11 cellular contexts compared by ENCODE assay signal in the genomic region with DNA sequence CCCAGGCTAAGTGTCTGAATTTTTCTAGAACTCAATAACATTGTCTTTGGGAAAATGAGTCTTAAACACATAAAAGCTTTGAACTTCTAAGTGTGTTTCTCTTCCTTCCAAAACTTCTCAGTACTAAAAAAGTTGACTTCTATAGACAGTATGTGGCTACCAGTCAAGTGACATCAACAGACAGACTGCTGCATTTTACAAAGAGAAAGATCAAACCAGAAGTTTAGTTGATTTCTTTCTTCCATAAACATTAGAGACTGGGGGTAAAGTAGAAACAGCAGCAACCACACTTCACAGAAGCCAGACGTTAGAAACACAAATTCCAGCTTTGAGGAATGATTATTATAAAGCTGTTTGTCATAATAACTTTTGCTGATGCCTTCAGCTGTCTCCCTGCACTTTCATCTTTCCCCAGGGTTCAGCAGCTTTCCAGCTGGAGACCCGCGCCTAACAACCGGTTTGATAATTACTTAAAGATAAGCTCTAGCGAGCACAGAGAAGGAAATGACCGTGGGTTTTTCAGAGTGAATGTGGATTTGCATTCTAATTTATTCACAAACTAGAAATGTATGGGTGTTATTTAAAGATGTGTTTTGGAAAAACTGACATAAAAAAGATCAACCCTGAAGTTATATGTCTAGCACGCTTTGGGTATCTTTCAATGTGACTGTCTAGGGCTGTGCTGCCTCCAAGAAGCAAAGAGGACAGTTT. TPM values are rescaled to one million over a fixed set of nuclear protein-coding genes. Genes with fewer than 3 reads are reported as not detected.
A peak's percentile ranks its signal among the peaks of the same experiment; 100 is the strongest.
DNase-seq lines count a peak whose midpoint lies in the region; ATAC-seq, FAIRE-seq and TF ChIP-seq lines count a peak whose summit lies in the region.
"Had no signal": no experiment of that assay in that cellular context is flagged by ENCODE, and none has a peak within 500 bp of the region (broad histone marks: within the 10 kb centered on the region; RNA-seq: fewer than 3 reads in every experiment).

No MANE protein-coding gene starts in this region.

- H3K9me2 ChIP-seq in DOHH2 (replicated peaks; ENCODE audit: control insufficient read depth, low read length): no peaks in the 10 kb centered on the region

- H3K4me1 ChIP-seq in DOHH2 (ENCODE audit: control insufficient read depth, low read length): peaks cover 43% of the 10 kb centered on the region
- no peaks in the 10 kb centered on the region for H3K4me1 ChIP-seq in keratinocyte (ENCODE audit: control insufficient read depth, extremely low read depth, insufficient read depth, low read length)

- H3K4me1 Mint-ChIP-seq in progenitor cell of endocrine pancreas (ENCODE audit: low read depth): peaks cover 27% of the 10 kb centered on the region

- H3K27me3 ChIP-seq in DOHH2 (ENCODE audit: control insufficient read depth, low read length): no peaks in the 10 kb centered on the region
- H3K27me3 ChIP-seq in keratinocyte (ENCODE audit: control insufficient read depth, extremely low read depth, insufficient read depth, low read length): peaks cover 18% of the 10 kb centered on the region

- no peaks in the 10 kb centered on the region for H4K20me1 ChIP-seq in DOHH2 (ENCODE audit: control insufficient read depth, insufficient read depth, low read depth, low read length)
- no peaks in the 10 kb centered on the region for H4K20me1 ChIP-seq in keratinocyte (ENCODE audit: control insufficient read depth, extremely low read depth, insufficient read depth, low read length)

- no peak for DNase-seq in keratinocyte (ENCODE audit: low read depth, low spot score)
- DNase-seq in NCI-H2196 treated with DMSO at 0.1 percent for 48 hours (lab: John Stamatoyannopoulos, UW; ENCODE audit: unreplicated experiment): no peak
- no peak for DNase-seq in progenitor cell of endocrine pancreas (ENCODE audit: low spot score, unreplicated experiment)
- DNase-seq in NCI-H446 (lab: John Stamatoyannopoulos, UW): no peak
- DNase-seq: SHP77 had no signal

- H3K27ac ChIP-seq in DOHH2 (ENCODE audit: low read depth, low read length): peak overlapping the region; percentile 30
- no peak overlapping the region for H3K27ac ChIP-seq in keratinocyte (ENCODE audit: control insufficient read depth, insufficient read depth, low read length)

- H3F3A ChIP-seq in DOHH2 (ENCODE audit: control insufficient read depth, insufficient read depth): no peaks in the 10 kb centered on the region

- no peak for TF ChIP-seq CTCF in DOHH2 (IDR thresholded peaks at IDR 0.05; ENCODE audit: low read depth, low read length, poor library complexity, severe bottlenecking)
- no peak for TF ChIP-seq CTCF in keratinocyte (optimal IDR thresholded peaks at IDR 0.05 in 1 of 3, IDR thresholded peaks at IDR 0.05 in 1 of 3, conservative IDR thresholded peaks at IDR 0.05 in 1 of 3; ENCODE audit: extremely low read depth in 1 of 3, insufficient read depth in 2 of 3, low read length in 3 of 3)
- no peak for TF ChIP-seq CTCF in progenitor cell of endocrine pancreas (IDR thresholded peaks at IDR 0.05; ENCODE audit: unreplicated experiment)

- H3K9me1 ChIP-seq in keratinocyte (ENCODE audit: control insufficient read depth, extremely low read depth, insufficient read depth, low read length): no peaks in the 10 kb centered on the region

- peak overlapping the region; percentile 56 for H3K4me3 ChIP-seq in DOHH2 (ENCODE audit: low read length)
- H3K4me3 ChIP-seq in keratinocyte (ENCODE audit: control insufficient read depth in 2 of 3, extremely low read depth in 1 of 3, insufficient read depth in 2 of 3, low read depth in 1 of 3, low read length in 3 of 3): peak overlapping the region in 1 of 3 experiments; percentile 29

- peak overlapping the region; percentile 72 for H3K4me2 ChIP-seq in DOHH2 (ENCODE audit: low read length)
- peak overlapping the region; percentile 58 for H3K4me2 ChIP-seq in keratinocyte (ENCODE audit: control insufficient read depth, extremely low read depth, insufficient read depth, low read depth, low read length)

- H3K9me3 ChIP-seq in DOHH2 (ENCODE audit: control insufficient read depth, insufficient read depth, low read length) (no peaks in the 10 kb centered on the region), keratinocyte (ENCODE audit: control insufficient read depth, low read depth, low read length) (no peaks in the 10 kb centered on the region)

- H3K27ac Mint-ChIP-seq in progenitor cell of endocrine pancreas: no peak overlapping the region
- H3K27ac Mint-ChIP-seq: activated naive CD4-positive, alpha-beta T cell treated with anti-CD3 and anti-CD28 coated beads, Interleukin-2, amount 50 U/mL, for 72 hours had no signal

- no peak overlapping the region for H3K4me3 Mint-ChIP-seq in progenitor cell of endocrine pancreas (ENCODE audit: low read depth)

- H3K79me2 ChIP-seq in DOHH2 (ENCODE audit: control insufficient read depth, low read length): no peaks in the 10 kb centered on the region
- H3K79me2 ChIP-seq in keratinocyte (ENCODE audit: control insufficient read depth, insufficient read depth, low read length): no peaks in the 10 kb centered on the region

- H2AFZ ChIP-seq in keratinocyte (ENCODE audit: control insufficient read depth, low read length): no peak overlapping the region

- peak; percentile 62 for ATAC-seq in GM19467 (IDR thresholded peaks at IDR 0.05; ENCODE audit: unreplicated experiment)
- ATAC-seq in HG03457 (IDR thresholded peaks at IDR 0.05; ENCODE audit: unreplicated experiment): peak; percentile 69
- ATAC-seq in HG03521 (IDR thresholded peaks at IDR 0.05; ENCODE audit: unreplicated experiment): no peak

- H3K36me3 ChIP-seq in DOHH2 (ENCODE audit: control insufficient read depth, low read length): no peaks in the 10 kb centered on the region
- H3K36me3 ChIP-seq in keratinocyte (ENCODE audit: control insufficient read depth in 2 of 2, extremely low read depth in 1 of 2, insufficient read depth in 2 of 2, low read length in 2 of 2): no peaks in the 10 kb centered on the region

- dilution Hi-C loops in keratinocyte (cut with MboI; ENCODE audit: extremely low pct_ligation_motif_present, low sequenced_read_pairs): no loop called here

- FAIRE-seq in keratinocyte (lab: Jason Lieb, UNC): no peak

- no peaks in the 10 kb centered on the region for H3K9me3 Mint-ChIP-seq in progenitor cell of endocrine pancreas (ENCODE audit: low read depth)

- no peaks in the 10 kb centered on the region for H3K27me3 Mint-ChIP-seq in progenitor cell of endocrine pancreas

- H3K9ac ChIP-seq in keratinocyte (ENCODE audit: control insufficient read depth, extremely low read depth, insufficient read depth, low read length): no peak overlapping the region

- H3K36me3 Mint-ChIP-seq in progenitor cell of endocrine pancreas (ENCODE audit: insufficient read depth): no peaks in the 10 kb centered on the region
- H3K36me3 Mint-ChIP-seq: activated naive CD4-positive, alpha-beta T cell treated with anti-CD3 and anti-CD28 coated beads, Interleukin-2, amount 50 U/mL, for 72 hours had no signal

RNA-seq across cellular contexts. Expression of gene ENAM, which starts 15.2 kb away (rescaled TPM):
- not detected in 3 replicates for polyA plus RNA-seq in keratinocyte
- not detected for polyA plus RNA-seq in keratinocyte (2011; ENCODE audit: low read depth)
- not detected in 2 replicates for polyA plus RNA-seq in keratinocyte (2011; cell fraction: cytosol; rRNA removed)
- not detected in 2 replicates for polyA plus RNA-seq in keratinocyte (2011; cell fraction: nucleus; rRNA removed)
- polyA plus RNA-seq in keratinocyte (2012; ENCODE audit: low replicate concordance): not detected in 2 replicates
- not detected in 3 replicates for polyA minus RNA-seq in keratinocyte
- not detected for polyA minus RNA-seq in keratinocyte (2011; cell fraction: cytosol; rRNA and poly(A)+ RNA removed)
- not detected in 2 replicates for polyA minus RNA-seq in keratinocyte (2011; cell fraction: nucleus; rRNA and poly(A)+ RNA removed)
- 0.05 and 0.09 TPM in 2 replicates for total RNA-seq in progenitor cell of endocrine pancreas
- total RNA-seq: activated naive CD4-positive, alpha-beta T cell treated with anti-CD3 and anti-CD28 coated beads, Interleukin-2, amount 50 U/mL, for 72 hours; HT1080 had no signal

RNA-seq across cellular contexts. Expression of gene AMBN, which starts 21.3 kb away (rescaled TPM):
- not detected in 3 replicates for polyA plus RNA-seq in keratinocyte
- not detected for polyA plus RNA-seq in keratinocyte (2011; ENCODE audit: low read depth)
- polyA plus RNA-seq in keratinocyte (2011; cell fraction: cytosol; rRNA removed): not detected in 2 replicates
- not detected in 2 replicates for polyA plus RNA-seq in keratinocyte (2011; cell fraction: nucleus; rRNA removed)
- not detected in 2 replicates for polyA plus RNA-seq in keratinocyte (2012; ENCODE audit: low replicate concordance)
- not detected in 3 replicates for polyA minus RNA-seq in keratinocyte
- not detected for polyA minus RNA-seq in keratinocyte (2011; cell fraction: cytosol; rRNA and poly(A)+ RNA removed)
- polyA minus RNA-seq in keratinocyte (2011; cell fraction: nucleus; rRNA and poly(A)+ RNA removed): not detected in 2 replicates
- total RNA-seq in progenitor cell of endocrine pancreas: not detected in 2 replicates
- total RNA-seq: activated naive CD4-positive, alpha-beta T cell treated with anti-CD3 and anti-CD28 coated beads, Interleukin-2, amount 50 U/mL, for 72 hours; HT1080 had no signal

RNA-seq across cellular contexts. Expression of gene JCHAIN, which starts 53.0 kb away (rescaled TPM):
- 0.06 TPM in 1 of 3 replicates, not detected in the others for polyA plus RNA-seq in keratinocyte
- not detected for polyA plus RNA-seq in keratinocyte (2011; ENCODE audit: low read depth)
- not detected in 2 replicates for polyA plus RNA-seq in keratinocyte (2011; cell fraction: cytosol; rRNA removed)
- polyA plus RNA-seq in keratinocyte (2011; cell fraction: nucleus; rRNA removed): not detected in 2 replicates
- not detected in 2 replicates for polyA plus RNA-seq in keratinocyte (2012; ENCODE audit: low replicate concordance)
- polyA minus RNA-seq in keratinocyte: not detected in 3 replicates
- not detected for polyA minus RNA-seq in keratinocyte (2011; cell fraction: cytosol; rRNA and poly(A)+ RNA removed)
- not detected in 2 replicates for polyA minus RNA-seq in keratinocyte (2011; cell fraction: nucleus; rRNA and poly(A)+ RNA removed)
- not detected in 2 replicates for total RNA-seq in progenitor cell of endocrine pancreas
- total RNA-seq: HT1080 had no signal
